In genomic region chr2:69816923-69817542, GRCh38 we compare ENCODE assay signal across 1 cellular context.
TF ChIP-seq lines count a peak whose summit lies in the region.

No MANE protein-coding gene starts in this region.

TF ChIP-seq in HepG2, 621 proteins besides CTCF, POLR2A, EP300 and RAD21 (continued from another document and continues in another):
- TF ChIP-seq AKNA (CRISPR knock-in tag; IDR thresholded peaks at IDR 0.05; ENCODE audit: borderline replicate concordance) (no peak), UBTF (CRISPR knock-in tag; IDR thresholded peaks at IDR 0.05) (no peak), ZNF354B (CRISPR knock-in tag; IDR thresholded peaks at IDR 0.05) (no peak), JARID2 (CRISPR knock-in tag; IDR thresholded peaks at IDR 0.05; ENCODE audit: insufficient replicate concordance) (no peak), ATF6 (CRISPR knock-in tag; conservative IDR thresholded peaks at IDR 0.05) (no peak), MTF1 (CRISPR knock-in tag; IDR thresholded peaks at IDR 0.05) (no peak), ZFP1 (CRISPR knock-in tag; IDR thresholded peaks at IDR 0.05) (0 out of 2 replicates have a peak, but pooled peaks have one; percentile 29), CHCHD3 (CRISPR knock-in tag; IDR thresholded peaks at IDR 0.05) (no peak), ZNF510 (CRISPR knock-in tag; IDR thresholded peaks at IDR 0.05; ENCODE audit: low read depth) (no peak), CEBPG (CRISPR knock-in tag; IDR thresholded peaks at IDR 0.05) (peak; percentile 75), HOXD1 (CRISPR knock-in tag; IDR thresholded peaks at IDR 0.05) (no peak), ZBTB44 (CRISPR knock-in tag; IDR thresholded peaks at IDR 0.05) (no peak), TBL1XR1 (IDR thresholded peaks at IDR 0.05; ENCODE audit: borderline replicate concordance, low read length, partially characterized antibody) (no peak), MYNN (CRISPR knock-in tag; IDR thresholded peaks at IDR 0.05; ENCODE audit: low read depth) (no peak), SETDB1 (CRISPR knock-in tag; IDR thresholded peaks at IDR 0.05; ENCODE audit: borderline replicate concordance) (no peak), PTBP1 (IDR thresholded peaks at IDR 0.05; ENCODE audit: low read depth, low read length, poor library complexity, severe bottlenecking) (no peak), ZFP82 (CRISPR knock-in tag; IDR thresholded peaks at IDR 0.05; ENCODE audit: borderline replicate concordance) (no peak), PAWR (CRISPR knock-in tag; IDR thresholded peaks at IDR 0.05; ENCODE audit: borderline replicate concordance) (no peak), NRL (CRISPR knock-in tag; IDR thresholded peaks at IDR 0.05; ENCODE audit: borderline replicate concordance) (no peak), SMYD3 (CRISPR knock-in tag; IDR thresholded peaks at IDR 0.05) (no peak), MATR3 (CRISPR knock-in tag; IDR thresholded peaks at IDR 0.05) (no peak), KLF9 (CRISPR knock-in tag; IDR thresholded peaks at IDR 0.05; ENCODE audit: low read depth) (no peak), ZNF468 (CRISPR knock-in tag; IDR thresholded peaks at IDR 0.05) (no peak), KDM6A (CRISPR knock-in tag; IDR thresholded peaks at IDR 0.05; ENCODE audit: low read depth) (no peak), TAF15 (IDR thresholded peaks at IDR 0.05; ENCODE audit: low read depth, low read length, poor library complexity, severe bottlenecking) (no peak), ZNF562 (CRISPR knock-in tag; IDR thresholded peaks at IDR 0.05; ENCODE audit: borderline replicate concordance) (no peak), ZNF724P (CRISPR knock-in tag; IDR thresholded peaks at IDR 0.05; ENCODE audit: borderline replicate concordance) (no peak), ATF7-NPFF (CRISPR knock-in tag; IDR thresholded peaks at IDR 0.05; ENCODE audit: low read depth) (no peak), REPIN1 (CRISPR knock-in tag; IDR thresholded peaks at IDR 0.05; ENCODE audit: borderline replicate concordance, low read depth) (peak; percentile 76; the same call in 1 of the 2 replicates), SRSF9 (IDR thresholded peaks at IDR 0.05; ENCODE audit: borderline replicate concordance, insufficient read depth, low read depth, low read length, poor library complexity, severe bottlenecking) (no peak), PREB (CRISPR knock-in tag; IDR thresholded peaks at IDR 0.05) (no peak), THYN1 (CRISPR knock-in tag; IDR thresholded peaks at IDR 0.05; ENCODE audit: borderline replicate concordance, low read depth) (no peak), SP2 (CRISPR knock-in tag; IDR thresholded peaks at IDR 0.05) (no peak), FOXP4 (CRISPR knock-in tag; IDR thresholded peaks at IDR 0.05) (0 out of 2 replicates have a peak, but pooled peaks have one; percentile 28), SOX6 (IDR thresholded peaks at IDR 0.05) (no peak), SOX6 (CRISPR knock-in tag; IDR thresholded peaks at IDR 0.05) (peak; percentile 32; the same call in 1 of the 2 replicates), ELK4 (CRISPR knock-in tag; IDR thresholded peaks at IDR 0.05; ENCODE audit: borderline replicate concordance) (no peak), CREB3 (CRISPR knock-in tag; IDR thresholded peaks at IDR 0.05) (no peak), FOXA3 (CRISPR knock-in tag; IDR thresholded peaks at IDR 0.05) (peak; percentile 67; the same call in 1 of the 2 replicates), ZNF83 (CRISPR knock-in tag; IDR thresholded peaks at IDR 0.05; ENCODE audit: borderline replicate concordance) (no peak), NCOA1 (CRISPR knock-in tag; IDR thresholded peaks at IDR 0.05) (no peak), CERS6 (CRISPR knock-in tag; IDR thresholded peaks at IDR 0.05) (no peak), CENPBD1 (CRISPR knock-in tag; IDR thresholded peaks at IDR 0.05; ENCODE audit: borderline replicate concordance, low read depth) (no peak), ZNF773 (CRISPR knock-in tag; IDR thresholded peaks at IDR 0.05; ENCODE audit: borderline replicate concordance) (no peak), ZNF333 (CRISPR knock-in tag; IDR thresholded peaks at IDR 0.05; ENCODE audit: borderline replicate concordance) (no peak)
